ENCODE assay signal across 23 cellular contexts in genomic region chr9:74245871-74246552, GRCh38.
A peak's percentile ranks its signal among the peaks of the same experiment; 100 is the strongest.
DNase-seq lines count a peak whose midpoint lies in the region; ATAC-seq, FAIRE-seq and TF ChIP-seq lines count a peak whose summit lies in the region.
"Had no signal": no experiment of that assay in that cellular context is flagged by ENCODE, and none has a peak within 500 bp of the region (broad histone marks: within the 10 kb centered on the region; RNA-seq: fewer than 3 reads in every experiment).

No MANE protein-coding gene starts in this region.

- intact Hi-C loops in activated CD4-positive, alpha-beta memory T cell treated with anti-CD3 and anti-CD28 coated beads for 36 hours (cut with micrococcal nuclease): loop anchor here (1.0 kb wide), 1 partner anchor 31 kb away; no protein-coding TSS in a partner anchor

- DNase-seq in NOMO-1 (lab: John Stamatoyannopoulos, UW; ENCODE audit: unreplicated experiment in 2 of 2) (peak; percentile 11 to 26), NOMO-1 treated with dmso at 0.1 percent for 144 hours (lab: John Stamatoyannopoulos, UW; ENCODE audit: unreplicated experiment) (no peak), Kasumi-1 (lab: John Stamatoyannopoulos, UW) (peak; percentile 89), retinal pigment epithelial cell (ENCODE audit: low read depth) (peak; percentile 39), GM19239 (ENCODE audit: insufficient read length, low spot score) (no peak)
- no peak for DNase-seq in activated CD4-positive, alpha-beta memory T cell treated with anti-CD3 and anti-CD28 coated beads for 36 hours
- DNase-seq: activated CD4-positive, CD25-positive, alpha-beta regulatory T cell; activated CD8-positive, alpha-beta memory T cell treated with anti-CD3 and anti-CD28 coated beads, Interleukin-2, amount 50 U/mL, for 4 hours; activated gamma-delta T cell; anterior cingulate cortex; IMR-90; kidney glomerular epithelial cell; NCI-H1092; NCI-H2081; NCI-H510A; Peyer's patch had no signal

- TF ChIP-seq CTCF in retinal pigment epithelial cell (conservative IDR thresholded peaks at IDR 0.05; ENCODE audit: low read depth, low read length): no peak

- H3K9me3 Mint-ChIP-seq in activated CD4-positive, alpha-beta memory T cell treated with anti-CD3 and anti-CD28 coated beads for 36 hours: peaks cover 25% of the 10 kb centered on the region

- CTCF ChIA-PET in activated CD4-positive, alpha-beta memory T cell treated with anti-CD3 and anti-CD28 coated beads for 36 hours (lab: Charles Lee): interaction anchor here (0.6 kb wide), 1 partner anchor 134 kb away, joined by 3 read pairs; no protein-coding TSS in a partner anchor

- peak overlapping the region; percentile 13 for H3K27ac Mint-ChIP-seq in activated CD4-positive, alpha-beta memory T cell treated with anti-CD3 and anti-CD28 coated beads for 36 hours
- H3K27ac Mint-ChIP-seq: CD14-positive monocyte, memory B cell had no signal

- ATAC-seq in GM18870 (IDR thresholded peaks at IDR 0.05; ENCODE audit: unreplicated experiment): no peak
- no peak for ATAC-seq in GM21717 (IDR thresholded peaks at IDR 0.05; ENCODE audit: unreplicated experiment)
- ATAC-seq: naive thymus-derived CD8-positive, alpha-beta T cell had no signal

- H3K36me3 Mint-ChIP-seq in activated CD4-positive, alpha-beta memory T cell treated with anti-CD3 and anti-CD28 coated beads for 36 hours: no peaks in the 10 kb centered on the region
- H3K36me3 Mint-ChIP-seq: CD14-positive monocyte, memory B cell had no signal

- no peak overlapping the region for H3K4me3 ChIP-seq in retinal pigment epithelial cell (ENCODE audit: low read length)
- H3K4me3 ChIP-seq: Peyer's patch, SJSA1 had no signal

- H3K4me1 Mint-ChIP-seq in activated CD4-positive, alpha-beta memory T cell treated with anti-CD3 and anti-CD28 coated beads for 36 hours (ENCODE audit: low read depth): peaks cover 2% of the 10 kb centered on the region
- H3K4me1 Mint-ChIP-seq: CD14-positive monocyte, memory B cell had no signal

- no peak overlapping the region for H3K4me3 Mint-ChIP-seq in activated CD4-positive, alpha-beta memory T cell treated with anti-CD3 and anti-CD28 coated beads for 36 hours
- H3K4me3 Mint-ChIP-seq: CD14-positive monocyte, memory B cell had no signal

- no peaks in the 10 kb centered on the region for H3K27me3 Mint-ChIP-seq in activated CD4-positive, alpha-beta memory T cell treated with anti-CD3 and anti-CD28 coated beads for 36 hours
- H3K27me3 Mint-ChIP-seq: memory B cell; naive thymus-derived CD8-positive, alpha-beta T cell had no signal

- no peak for FAIRE-seq in GM19239 (lab: Jason Lieb, UNC)
- FAIRE-seq: frontal cortex had no signal

- POLR2A ChIA-PET in activated CD4-positive, alpha-beta memory T cell treated with anti-CD3 and anti-CD28 coated beads for 36 hours (lab: Charles Lee): no interaction called here

Comparison
In these comparisons a context has a peak if more than half of its experiments do, and no peak if none do; other contexts are left out.
1. DNase-seq: peak in NOMO-1 (2 of 2), Kasumi-1 (2 of 2) and retinal pigment epithelial cell (single experiment); none in NOMO-1 treated with dmso at 0.1 percent for 144 hours (single experiment), activated CD4-positive, alpha-beta memory T cell treated with anti-CD3 and anti-CD28 coated beads for 36 hours (single experiment) and GM19239 (single experiment).